Comparison of ENCODE assay signal across 10 cellular contexts in the genomic region with DNA sequence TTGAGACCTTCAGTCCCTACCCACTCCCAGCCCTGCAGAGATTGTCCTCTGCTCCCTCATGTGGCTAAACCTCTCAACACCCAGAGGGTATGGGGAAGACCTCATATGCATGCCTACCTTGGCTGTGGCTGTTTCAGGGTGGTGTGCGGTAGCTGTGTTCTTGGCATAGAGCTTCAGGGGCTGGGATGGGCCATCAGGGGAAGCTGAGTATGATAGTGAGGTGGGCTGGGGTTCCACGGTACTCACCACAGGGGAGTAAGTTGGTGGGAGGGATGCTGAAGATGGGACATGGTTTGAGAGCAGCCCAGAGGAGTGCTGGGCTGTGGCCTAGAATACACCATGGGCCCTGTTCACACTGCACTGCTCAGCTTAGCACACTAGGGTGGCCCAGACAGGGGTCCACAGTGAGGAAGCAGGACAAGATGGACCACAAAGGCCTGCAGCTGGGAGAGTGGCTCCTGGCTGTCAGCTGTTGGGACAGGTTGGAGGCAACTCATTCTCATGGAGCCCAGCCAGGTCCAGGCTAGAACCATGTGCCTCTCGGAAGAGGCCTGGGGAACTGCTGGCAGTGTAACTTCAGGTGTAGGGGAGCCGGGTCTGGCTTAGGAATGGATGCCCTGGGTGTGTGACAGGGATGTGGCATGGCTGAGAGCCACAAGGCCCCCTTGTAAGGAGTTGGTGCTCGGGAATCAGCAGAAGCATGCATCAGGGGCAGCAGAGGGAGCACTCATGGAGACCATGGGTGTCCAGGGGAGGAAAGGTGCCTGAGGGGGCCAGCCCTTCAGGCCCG. TPM values are rescaled to one million over a fixed set of nuclear protein-coding genes. Genes with fewer than 3 reads are reported as not detected.
DNase-seq lines count a peak whose midpoint lies in the region; ATAC-seq and TF ChIP-seq lines count a peak whose summit lies in the region.
"Had no signal": no experiment of that assay in that cellular context is flagged by ENCODE, and none has a peak within 500 bp of the region (broad histone marks: within the 10 kb centered on the region; RNA-seq: fewer than 3 reads in every experiment).

No MANE protein-coding gene starts in this region.

- no peak overlapping the region for H2BK5ac ChIP-seq in neuronal stem cell (ENCODE audit: low read length)

- H3K4me2 ChIP-seq in neuronal stem cell (ENCODE audit: insufficient read depth, low read length, poor library complexity, severe bottlenecking) = no peak overlapping the region

- no peaks in the 10 kb centered on the region for H3K27me3 Mint-ChIP-seq in activated T-cell treated with anti-CD3 and anti-CD28 coated beads, Interleukin-2, amount 50 U/mL, for 24 hours

- H4K8ac ChIP-seq in neuronal stem cell (ENCODE audit: low read depth, low read length) = no peak overlapping the region

- H3K27ac Mint-ChIP-seq in activated T-cell treated with anti-CD3 and anti-CD28 coated beads, Interleukin-2, amount 50 U/mL, for 24 hours = no peak overlapping the region

- H3K79me1 ChIP-seq in neuronal stem cell (ENCODE audit: low read depth, low read length) = peaks cover 9% of the 10 kb centered on the region

- H3K4me1 Mint-ChIP-seq in activated T-cell treated with anti-CD3 and anti-CD28 coated beads, Interleukin-2, amount 50 U/mL, for 24 hours (ENCODE audit: low read depth) = peaks cover 12% of the 10 kb centered on the region

- H3K4me3 Mint-ChIP-seq in activated T-cell treated with anti-CD3 and anti-CD28 coated beads, Interleukin-2, amount 50 U/mL, for 24 hours = no peak overlapping the region

- no peak overlapping the region for H3K9ac ChIP-seq in neuronal stem cell (ENCODE audit: low read depth, low read length, poor library complexity)
- H3K9ac ChIP-seq: parathyroid adenoma had no signal

- no peak overlapping the region for H3K4me3 ChIP-seq in fibroblast of mammary gland (ENCODE audit: control insufficient read depth, low read depth, low read length)
- no peak overlapping the region for H3K4me3 ChIP-seq in neuronal stem cell (ENCODE audit: low read length in 2 of 2)
- no peak overlapping the region for H3K4me3 ChIP-seq in urinary bladder (ENCODE audit: low read depth, low read length)

- no peak overlapping the region for H3K18ac ChIP-seq in neuronal stem cell (ENCODE audit: low read length)

- DNase-seq in activated T-cell treated with anti-CD3 and anti-CD28 coated beads, Interleukin-2, amount 50 U/mL, for 24 hours = peak; percentile 16
- no peak for DNase-seq in activated T-cell treated with anti-CD3 and anti-CD28 coated beads for 4 hours
- peak; percentile 49 for DNase-seq in fibroblast of mammary gland (ENCODE audit: low read depth)
- DNase-seq in neuronal stem cell (ENCODE audit: low spot score) = no peak
- no peak for DNase-seq in activated gamma-delta T cell treated with Interleukin-2 at 50 U/mL for 16 hours
- DNase-seq: ACHN had no signal

- peaks cover 47% of the 10 kb centered on the region for H3K36me3 Mint-ChIP-seq in activated T-cell treated with anti-CD3 and anti-CD28 coated beads, Interleukin-2, amount 50 U/mL, for 24 hours (ENCODE audit: low read depth)

- H3K36me3 ChIP-seq in neuronal stem cell (replicated peaks in 1 of 2; ENCODE audit: control insufficient read depth in 2 of 2, insufficient read depth in 2 of 2, low read length in 2 of 2) (peaks cover 50 to 68% of the 10 kb centered on the region in 2 donors), urinary bladder (ENCODE audit: insufficient read depth) (peaks cover 5% of the 10 kb centered on the region)

- H2BK12ac ChIP-seq in neuronal stem cell (ENCODE audit: low read length) = no peak overlapping the region

- no peak overlapping the region for H2BK120ac ChIP-seq in neuronal stem cell (ENCODE audit: low read depth, low read length)

- peaks cover 19 to 25% of the 10 kb centered on the region in 2 donors for H3K4me1 ChIP-seq in neuronal stem cell (ENCODE audit: control insufficient read depth in 2 of 2, insufficient read depth in 1 of 2, low read depth in 1 of 2, low read length in 2 of 2)
- H3K4me1 ChIP-seq in urinary bladder (ENCODE audit: insufficient read depth) = no peaks in the 10 kb centered on the region

- no peaks in the 10 kb centered on the region for H3K27me3 ChIP-seq in neuronal stem cell (ENCODE audit: control insufficient read depth in 3 of 3, insufficient read depth in 3 of 3, low read depth in 1 of 3, low read length in 3 of 3)

- WGBS in neuronal stem cell (ENCODE audit: extremely low coverage in 2 of 2, insufficient read length in 2 of 2, insufficient replicate concordance in 1 of 2), 2 donors = no CpG with 5 or more reads among the region's 6 CpGs
- WGBS in urinary bladder = 56% methylated on average over 6 of the region's 6 CpGs

- H3K27ac ChIP-seq in neuronal stem cell (replicated peaks; ENCODE audit: low read length) (no peak overlapping the region), urinary bladder (ENCODE audit: low read depth) (peak overlapping the region; percentile 76)

- no peak for TF ChIP-seq CTCF in fibroblast of mammary gland (conservative IDR thresholded peaks at IDR 0.05; ENCODE audit: control insufficient read depth, insufficient read depth, low read depth, low read length)

- H2AK5ac ChIP-seq in neuronal stem cell (ENCODE audit: low read depth, low read length) = no peak overlapping the region

- peak overlapping the region; percentile 66 for H3K23ac ChIP-seq in neuronal stem cell (ENCODE audit: low read depth, low read length, poor library complexity)

- H2BK15ac ChIP-seq in neuronal stem cell (ENCODE audit: low read length) = no peak overlapping the region

- no peak overlapping the region for H3K4ac ChIP-seq in neuronal stem cell (ENCODE audit: low read length)

- no peak overlapping the region for H2AFZ ChIP-seq in neuronal stem cell (ENCODE audit: low read length)
- H2AFZ ChIP-seq: parathyroid adenoma had no signal

- H4K91ac ChIP-seq in neuronal stem cell (ENCODE audit: low read depth, low read length, poor library complexity) = no peak overlapping the region

- ATAC-seq in HG02610 (IDR thresholded peaks at IDR 0.05; ENCODE audit: unreplicated experiment) (no peak), HG02870 (IDR thresholded peaks at IDR 0.05; ENCODE audit: unreplicated experiment) (no peak)

- no peaks in the 10 kb centered on the region for H3K9me3 Mint-ChIP-seq in activated T-cell treated with anti-CD3 and anti-CD28 coated beads, Interleukin-2, amount 50 U/mL, for 24 hours

- H3K9me3 ChIP-seq in neuronal stem cell (replicated peaks in 1 of 2; ENCODE audit: control insufficient read depth in 2 of 2, insufficient read depth in 1 of 2, low read depth in 1 of 2, low read length in 2 of 2) = no peaks in the 10 kb centered on the region

- no peak overlapping the region for H3K14ac ChIP-seq in neuronal stem cell (ENCODE audit: low read length)

RNA-seq across cellular contexts. Expression of a gene that starts 3.1 kb away (rescaled TPM):
- polyA plus RNA-seq in neuronal stem cell (2013, experiment 1 of 2) = 0.18 TPM
- 0.07 TPM for polyA plus RNA-seq in neuronal stem cell (2013, experiment 2 of 2)
- 123 TPM for total RNA-seq in urinary bladder
- polyA plus RNA-seq in urinary bladder = 1,046 TPM

RNA-seq across cellular contexts. Expression of a gene that starts 5.6 kb away (rescaled TPM):
- 21.1 TPM for polyA plus RNA-seq in neuronal stem cell (2013, experiment 1 of 2)
- 21.3 TPM for polyA plus RNA-seq in neuronal stem cell (2013, experiment 2 of 2)
- 15.8 TPM for total RNA-seq in urinary bladder
- polyA plus RNA-seq in urinary bladder = 32.8 TPM

RNA-seq across cellular contexts. Expression of a gene that starts 21.4 kb away (rescaled TPM):
- polyA plus RNA-seq in neuronal stem cell (2013, experiment 1 of 2) = 22.2 TPM
- 23.4 TPM for polyA plus RNA-seq in neuronal stem cell (2013, experiment 2 of 2)
- 14.5 TPM for total RNA-seq in urinary bladder
- polyA plus RNA-seq in urinary bladder = 14.4 TPM

RNA-seq across cellular contexts. Expression of a gene that starts 27.2 kb away (rescaled TPM):
- 1.4 TPM for polyA plus RNA-seq in neuronal stem cell (2013, experiment 1 of 2)
- 1.1 TPM for polyA plus RNA-seq in neuronal stem cell (2013, experiment 2 of 2)
- total RNA-seq in urinary bladder = 3.1 TPM
- polyA plus RNA-seq in urinary bladder = 17.4 TPM

Comparison
In these comparisons a context has a peak if more than half of its experiments do, and no peak if none do; other contexts are left out.
1. DNase-seq: peak in activated T-cell treated with anti-CD3 and anti-CD28 coated beads, Interleukin-2, amount 50 U/mL, for 24 hours (single experiment) and fibroblast of mammary gland (single experiment); none in activated T-cell treated with anti-CD3 and anti-CD28 coated beads for 4 hours (single experiment), neuronal stem cell (single experiment) and activated gamma-delta T cell treated with Interleukin-2 at 50 U/mL for 16 hours (single experiment).